Comparison of ENCODE assay signal across 16 cellular contexts in genomic region chr1:79617777-79618176, GRCh38.
A peak's percentile ranks its signal among the peaks of the same experiment; 100 is the strongest.
DNase-seq lines count a peak whose midpoint lies in the region; ATAC-seq, FAIRE-seq and TF ChIP-seq lines count a peak whose summit lies in the region.
"Had no signal": no experiment of that assay in that cellular context is flagged by ENCODE, and none has a peak within 500 bp of the region (broad histone marks: within the 10 kb centered on the region; RNA-seq: fewer than 3 reads in every experiment).

No MANE protein-coding gene starts in this region.

- intact Hi-C loops in aorta (cut with DNase I): no loop called here
- intact Hi-C loops in colonic mucosa (cut with DNase I): no loop called here

- H3K4me2 ChIP-seq in DOHH2 (ENCODE audit: low read length) (no peak overlapping the region), astrocyte (ENCODE audit: low read length) (no peak overlapping the region)

- no peak for DNase-seq in HFFc6
- DNase-seq in astrocyte (ENCODE audit: low read depth): no peak
- DNase-seq in left kidney (ENCODE audit: low read depth, low spot score): peak; percentile 1
- no peak for DNase-seq in aorta
- no peak for DNase-seq in activated CD4-positive, alpha-beta T cell treated with anti-CD3 and anti-CD28 coated beads for 1 hour
- no peak for DNase-seq in colonic mucosa
- DNase-seq in stimulated activated naive B cell treated with anti-CD40 and anti-IgM and Interleukin-4, amounts not matched to agents 10 μg/mL and 1 μg/mL and 100 μg/mL, for 72 hours: no peak
- DNase-seq: activated CD4-positive, alpha-beta T cell treated with anti-CD3 and anti-CD28 coated beads for 36 hours; activated effector memory CD4-positive, alpha-beta T cell treated with Interleukin-2 at 50 U/mL for 16 hours; MG63; midbrain; upper lobe of left lung had no signal

- H3K4me1 ChIP-seq in DOHH2 (ENCODE audit: control insufficient read depth, low read length): no peaks in the 10 kb centered on the region
- no peaks in the 10 kb centered on the region for H3K4me1 ChIP-seq in astrocyte (ENCODE audit: insufficient read depth, low read length)
- H3K4me1 ChIP-seq in aorta (ENCODE audit: control insufficient read depth in 1 of 2, insufficient read depth in 2 of 2, low read length in 2 of 2): no peaks in the 10 kb centered on the region
- no peaks in the 10 kb centered on the region for H3K4me1 ChIP-seq in colonic mucosa
- H3K4me1 ChIP-seq: SJSA1, upper lobe of left lung had no signal

- H3K36me3 ChIP-seq in DOHH2 (ENCODE audit: control insufficient read depth, low read length) (no peaks in the 10 kb centered on the region), astrocyte (ENCODE audit: insufficient read depth, low read length) (no peaks in the 10 kb centered on the region), aorta (ENCODE audit: control insufficient read depth in 1 of 2, insufficient read depth in 2 of 2, low read length in 1 of 2) (no peaks in the 10 kb centered on the region), colonic mucosa (no peaks in the 10 kb centered on the region)
- H3K36me3 ChIP-seq: MG63, SJSA1, upper lobe of left lung had no signal

- TF ChIP-seq CTCF in DOHH2 (IDR thresholded peaks at IDR 0.05; ENCODE audit: low read depth, low read length, poor library complexity, severe bottlenecking) (peak; percentile 49), HFFc6 (IDR thresholded peaks at IDR 0.05) (peak; percentile 68), astrocyte (IDR thresholded peaks at IDR 0.05; ENCODE audit: insufficient read depth, low read depth, low read length) (peak; percentile 16), colonic mucosa (IDR thresholded peaks at IDR 0.05) (no peak)

- H3K9me3 Mint-ChIP-seq in HFFc6: peaks cover 6% of the 10 kb centered on the region
- H3K9me3 Mint-ChIP-seq in astrocyte (ENCODE audit: unreplicated experiment): no peaks in the 10 kb centered on the region
- H3K9me3 Mint-ChIP-seq in stimulated activated naive B cell treated with anti-CD40 and anti-IgM and Interleukin-4, amounts not matched to agents 10 μg/mL and 1 μg/mL and 100 μg/mL, for 72 hours: peaks cover 0 to 3% of the 10 kb centered on the region in 2 donors

- H3K4me3 ChIP-seq in DOHH2 (ENCODE audit: low read length): no peak overlapping the region
- no peak overlapping the region for H3K4me3 ChIP-seq in astrocyte (ENCODE audit: insufficient read depth, low read depth, low read length)
- no peak overlapping the region for H3K4me3 ChIP-seq in aorta (ENCODE audit: low read length in 2 of 2)
- no peak overlapping the region for H3K4me3 ChIP-seq in colonic mucosa
- H3K4me3 ChIP-seq: MG63, SJSA1, upper lobe of left lung had no signal

- no peak for ATAC-seq in aorta (ENCODE audit: low FRiP score)
- no peak for ATAC-seq in stimulated activated naive B cell treated with anti-CD40 and anti-IgM and Interleukin-4, amounts not matched to agents 10 μg/mL and 1 μg/mL and 100 μg/mL, for 72 hours (replicated peaks)
- ATAC-seq: activated CD4-positive, alpha-beta T cell treated with anti-CD3 and anti-CD28 coated beads for 36 hours; sciatic nerve had no signal

- no peaks in the 10 kb centered on the region for H3K79me2 ChIP-seq in DOHH2 (ENCODE audit: control insufficient read depth, low read length)
- no peaks in the 10 kb centered on the region for H3K79me2 ChIP-seq in astrocyte (ENCODE audit: insufficient read depth, low read length)

- H3K36me3 Mint-ChIP-seq in HFFc6 (ENCODE audit: low read depth): no peaks in the 10 kb centered on the region
- no peaks in the 10 kb centered on the region for H3K36me3 Mint-ChIP-seq in astrocyte (ENCODE audit: low read depth, unreplicated experiment)
- no peaks in the 10 kb centered on the region for H3K36me3 Mint-ChIP-seq in stimulated activated naive B cell treated with anti-CD40 and anti-IgM and Interleukin-4, amounts not matched to agents 10 μg/mL and 1 μg/mL and 100 μg/mL, for 72 hours

- 96 to 97% methylated on average over 2 of the region's 2 CpGs for WGBS in aorta, 2 donors

- H3K27ac ChIP-seq in DOHH2 (ENCODE audit: low read depth, low read length) (no peak overlapping the region), astrocyte (ENCODE audit: low read depth, low read length) (no peak overlapping the region), aorta (ENCODE audit: low read depth in 1 of 2, low read length in 2 of 2) (no peak overlapping the region), colonic mucosa (no peak overlapping the region)
- H3K27ac ChIP-seq: SJSA1, upper lobe of left lung had no signal

- H3K4me3 Mint-ChIP-seq in HFFc6: no peak overlapping the region
- H3K4me3 Mint-ChIP-seq in astrocyte (ENCODE audit: unreplicated experiment): no peak overlapping the region
- no peak overlapping the region for H3K4me3 Mint-ChIP-seq in stimulated activated naive B cell treated with anti-CD40 and anti-IgM and Interleukin-4, amounts not matched to agents 10 μg/mL and 1 μg/mL and 100 μg/mL, for 72 hours
- H3K4me3 Mint-ChIP-seq: activated CD4-positive, alpha-beta T cell treated with anti-CD3 and anti-CD28 coated beads for 36 hours had no signal

- no peaks in the 10 kb centered on the region for H3F3A ChIP-seq in DOHH2 (ENCODE audit: control insufficient read depth, insufficient read depth)

- FAIRE-seq in astrocyte (lab: Jason Lieb, UNC): no peak
- FAIRE-seq: colon had no signal

- H2AFZ ChIP-seq in astrocyte (ENCODE audit: low read depth, low read length): no peak overlapping the region

- no peaks in the 10 kb centered on the region; the same call in 1 of the 2 replicates for H3K4me1 Mint-ChIP-seq in HFFc6 (ENCODE audit: low read depth)
- H3K4me1 Mint-ChIP-seq in astrocyte (ENCODE audit: low read depth, unreplicated experiment): no peaks in the 10 kb centered on the region
- no peaks in the 10 kb centered on the region for H3K4me1 Mint-ChIP-seq in stimulated activated naive B cell treated with anti-CD40 and anti-IgM and Interleukin-4, amounts not matched to agents 10 μg/mL and 1 μg/mL and 100 μg/mL, for 72 hours
- H3K4me1 Mint-ChIP-seq: activated CD4-positive, alpha-beta T cell treated with anti-CD3 and anti-CD28 coated beads for 36 hours had no signal

- H4K20me1 ChIP-seq in DOHH2 (ENCODE audit: control insufficient read depth, insufficient read depth, low read depth, low read length) (no peaks in the 10 kb centered on the region), astrocyte (ENCODE audit: insufficient read depth, low read length) (no peaks in the 10 kb centered on the region)

- H3K9me3 ChIP-seq in DOHH2 (ENCODE audit: control insufficient read depth, insufficient read depth, low read length) (no peaks in the 10 kb centered on the region; the same call in 1 of the 2 replicates), astrocyte (ENCODE audit: insufficient read depth, low read depth, low read length) (no peaks in the 10 kb centered on the region), aorta (ENCODE audit: control insufficient read depth, low read length) (no peaks in the 10 kb centered on the region), colonic mucosa (no peaks in the 10 kb centered on the region)
- H3K9me3 ChIP-seq: SJSA1, upper lobe of left lung had no signal

- H3K27me3 Mint-ChIP-seq in HFFc6 (ENCODE audit: insufficient read depth) (peaks cover 2% of the 10 kb centered on the region; the same call in 1 of the 2 replicates), astrocyte (ENCODE audit: low read depth, unreplicated experiment) (peaks cover 2% of the 10 kb centered on the region)
- no peaks in the 10 kb centered on the region for H3K27me3 Mint-ChIP-seq in stimulated activated naive B cell treated with anti-CD40 and anti-IgM and Interleukin-4, amounts not matched to agents 10 μg/mL and 1 μg/mL and 100 μg/mL, for 72 hours
- H3K27me3 Mint-ChIP-seq: activated CD4-positive, alpha-beta T cell treated with anti-CD3 and anti-CD28 coated beads for 36 hours had no signal

- H3K27ac Mint-ChIP-seq in HFFc6 (no peak overlapping the region), astrocyte (ENCODE audit: unreplicated experiment) (no peak overlapping the region)
- no peak overlapping the region for H3K27ac Mint-ChIP-seq in stimulated activated naive B cell treated with anti-CD40 and anti-IgM and Interleukin-4, amounts not matched to agents 10 μg/mL and 1 μg/mL and 100 μg/mL, for 72 hours
- H3K27ac Mint-ChIP-seq: activated CD4-positive, alpha-beta T cell treated with anti-CD3 and anti-CD28 coated beads for 36 hours had no signal

- H3K9me2 ChIP-seq in DOHH2 (replicated peaks; ENCODE audit: control insufficient read depth, low read length): no peaks in the 10 kb centered on the region

- H3K9ac ChIP-seq in astrocyte (ENCODE audit: low read length) (no peak overlapping the region), colonic mucosa (ENCODE audit: low read depth in 2 of 2, low read length in 2 of 2) (no peak overlapping the region)

- no peaks in the 10 kb centered on the region for H3K27me3 ChIP-seq in DOHH2 (ENCODE audit: control insufficient read depth, low read length)
- no peaks in the 10 kb centered on the region for H3K27me3 ChIP-seq in astrocyte (ENCODE audit: insufficient read depth, low read length)
- no peaks in the 10 kb centered on the region for H3K27me3 ChIP-seq in aorta (ENCODE audit: control insufficient read depth in 1 of 2, insufficient read depth in 2 of 2, low read length in 1 of 2)
- no peaks in the 10 kb centered on the region for H3K27me3 ChIP-seq in colonic mucosa
- H3K27me3 ChIP-seq: MG63, SJSA1, upper lobe of left lung had no signal
